In the genomic region with DNA sequence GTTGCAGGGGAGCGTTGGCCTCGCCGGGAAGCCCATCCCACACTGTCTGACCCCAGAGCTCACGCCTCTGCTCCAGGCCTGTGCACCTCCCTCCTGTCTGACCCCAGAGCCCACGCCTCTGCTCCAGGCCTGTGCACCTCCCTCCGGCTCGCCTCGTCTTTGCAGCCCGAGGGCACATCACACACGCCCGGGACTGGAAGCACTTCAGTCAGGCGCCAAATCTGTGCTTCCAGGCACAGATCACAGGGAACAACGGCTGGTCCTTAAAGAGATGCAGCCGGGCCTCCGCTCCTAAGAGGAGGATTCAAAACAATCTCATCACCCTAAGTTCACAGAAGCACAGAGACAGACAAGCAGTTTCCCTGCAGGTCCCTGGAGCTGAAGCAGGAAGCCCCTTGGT, we compare ENCODE assay signal across 18 cellular contexts.
DNase-seq lines count a peak whose midpoint lies in the region; ATAC-seq and TF ChIP-seq lines count a peak whose summit lies in the region.
"Had no signal": no experiment of that assay in that cellular context is flagged by ENCODE, and none has a peak within 500 bp of the region (broad histone marks: within the 10 kb centered on the region; RNA-seq: fewer than 3 reads in every experiment).

No MANE protein-coding gene starts in this region.

- no peak overlapping the region for H2BK15ac ChIP-seq in mesenchymal stem cell (ENCODE audit: low read depth, poor library complexity, severe bottlenecking)

- H3K9me3 Mint-ChIP-seq in activated naive CD4-positive, alpha-beta T cell treated with anti-CD3 and anti-CD28 coated beads, Interleukin-2, amount 50 U/mL, for 24 hours: no peaks in the 10 kb centered on the region
- H3K9me3 Mint-ChIP-seq in activated naive CD4-positive, alpha-beta T cell treated with anti-CD3 and anti-CD28 coated beads for 36 hours: no peaks in the 10 kb centered on the region
- H3K9me3 Mint-ChIP-seq: activated T-helper 17 cell treated with anti-CD3 and anti-CD28 coated beads, Interleukin-2, amount 50 U/mL, for 72 hours; naive thymus-derived CD4-positive, alpha-beta T cell had no signal

- H3K36me3 ChIP-seq in mesenchymal stem cell (ENCODE audit: control insufficient read depth in 1 of 2, insufficient read depth in 2 of 2, low read depth in 1 of 2, low read length in 2 of 2) (peaks cover 18 to 46% of the 10 kb centered on the region in 2 experiments), tibial artery (peaks cover 11 to 24% (median 14%) of the 10 kb centered on the region in 3 donors), brain microvascular endothelial cell (replicated peaks) (no peaks in the 10 kb centered on the region)

- H3K9me3 ChIP-seq in mesenchymal stem cell (ENCODE audit: control insufficient read depth, low read length) (no peaks in the 10 kb centered on the region), tibial artery (no peaks in the 10 kb centered on the region)
- H3K9me3 ChIP-seq: left lung, upper lobe of left lung had no signal

- H2BK5ac ChIP-seq in mesenchymal stem cell (ENCODE audit: low read depth, low read length, poor library complexity, severe bottlenecking): no peak overlapping the region

- no peak overlapping the region for H2BK12ac ChIP-seq in mesenchymal stem cell (ENCODE audit: low read length in 2 of 2)

- no peak overlapping the region for H3K4me3 ChIP-seq in mesenchymal stem cell (ENCODE audit: insufficient read depth in 1 of 2, low read depth in 1 of 2, low read length in 2 of 2)
- H3K4me3 ChIP-seq in tibial artery: no peak overlapping the region
- H3K4me3 ChIP-seq in brain microvascular endothelial cell (ENCODE audit: low read depth, low read length): no peak overlapping the region
- H3K4me3 ChIP-seq: left lung, upper lobe of left lung had no signal

- H2BK120ac ChIP-seq in mesenchymal stem cell (ENCODE audit: low read depth, low read length): no peak overlapping the region

- no peaks in the 10 kb centered on the region for H3K27me3 Mint-ChIP-seq in activated naive CD4-positive, alpha-beta T cell treated with anti-CD3 and anti-CD28 coated beads, Interleukin-2, amount 50 U/mL, for 24 hours
- H3K27me3 Mint-ChIP-seq in activated naive CD4-positive, alpha-beta T cell treated with anti-CD3 and anti-CD28 coated beads for 36 hours (ENCODE audit: low read depth): no peaks in the 10 kb centered on the region
- H3K27me3 Mint-ChIP-seq: activated T-helper 17 cell treated with anti-CD3 and anti-CD28 coated beads, Interleukin-2, amount 50 U/mL, for 72 hours; naive thymus-derived CD4-positive, alpha-beta T cell had no signal

- H3K4ac ChIP-seq in mesenchymal stem cell (ENCODE audit: low read depth in 1 of 2, low read length in 2 of 2): peak overlapping the region in 1 of 2 experiments; percentile 11

- no peak overlapping the region for H3K27ac ChIP-seq in mesenchymal stem cell (ENCODE audit: low read length, poor library complexity, severe bottlenecking)
- H3K27ac ChIP-seq in tibial artery: peak overlapping the region; percentile 27 to 50
- no peak overlapping the region for H3K27ac ChIP-seq in brain microvascular endothelial cell
- H3K27ac ChIP-seq: left lung, upper lobe of left lung had no signal

- H3K27me3 ChIP-seq in mesenchymal stem cell (ENCODE audit: control insufficient read depth in 1 of 2, insufficient read depth in 1 of 2, low read length in 2 of 2) (no peaks in the 10 kb centered on the region), tibial artery (no peaks in the 10 kb centered on the region), brain microvascular endothelial cell (replicated peaks) (no peaks in the 10 kb centered on the region)
- H3K27me3 ChIP-seq: left lung, upper lobe of left lung had no signal

- peak overlapping the region; percentile 51 for H3K27ac Mint-ChIP-seq in activated naive CD4-positive, alpha-beta T cell treated with anti-CD3 and anti-CD28 coated beads, Interleukin-2, amount 50 U/mL, for 24 hours
- H3K27ac Mint-ChIP-seq in activated naive CD4-positive, alpha-beta T cell treated with anti-CD3 and anti-CD28 coated beads for 36 hours: no peak overlapping the region
- H3K27ac Mint-ChIP-seq: activated T-helper 17 cell treated with anti-CD3 and anti-CD28 coated beads, Interleukin-2, amount 50 U/mL, for 72 hours had no signal

- H4K91ac ChIP-seq in mesenchymal stem cell (ENCODE audit: low read length): peak overlapping the region; percentile 28

- H3K4me1 Mint-ChIP-seq in activated naive CD4-positive, alpha-beta T cell treated with anti-CD3 and anti-CD28 coated beads, Interleukin-2, amount 50 U/mL, for 24 hours: peaks cover 39% of the 10 kb centered on the region
- peaks cover 29% of the 10 kb centered on the region for H3K4me1 Mint-ChIP-seq in activated naive CD4-positive, alpha-beta T cell treated with anti-CD3 and anti-CD28 coated beads for 36 hours (ENCODE audit: low read depth)

- no peak for ATAC-seq in HG03571 (IDR thresholded peaks at IDR 0.05; ENCODE audit: unreplicated experiment)
- ATAC-seq in GM21515 (IDR thresholded peaks at IDR 0.05; ENCODE audit: unreplicated experiment): no peak
- ATAC-seq: activated T-helper 17 cell treated with anti-CD3 and anti-CD28 coated beads, Interleukin-2, amount 50 U/mL, for 72 hours; left lung; naive thymus-derived CD4-positive, alpha-beta T cell; SK-N-SH treated with all-trans-retinoic acid at 6 μM for 48 hours had no signal

- CTCF ChIA-PET in activated naive CD4-positive, alpha-beta T cell treated with anti-CD3 and anti-CD28 coated beads for 36 hours (lab: Charles Lee): no interaction called here

- peak overlapping the region in 1 of 2 experiments; percentile 53 for H3K14ac ChIP-seq in mesenchymal stem cell (ENCODE audit: low read length in 2 of 2)

- peaks cover 63% of the 10 kb centered on the region for H3K79me1 ChIP-seq in mesenchymal stem cell (replicated peaks; ENCODE audit: low read length, poor library complexity, severe bottlenecking)

- peaks cover 5% of the 10 kb centered on the region for H3K36me3 Mint-ChIP-seq in activated naive CD4-positive, alpha-beta T cell treated with anti-CD3 and anti-CD28 coated beads, Interleukin-2, amount 50 U/mL, for 24 hours
- H3K36me3 Mint-ChIP-seq in activated naive CD4-positive, alpha-beta T cell treated with anti-CD3 and anti-CD28 coated beads for 36 hours (ENCODE audit: low read depth): peaks cover 4% of the 10 kb centered on the region

- in situ Hi-C loops in brain microvascular endothelial cell (cut with HindIII; ENCODE audit: low pct_ligation_motif_present, low sequenced_read_pairs): no loop called here

- no peak overlapping the region for H4K8ac ChIP-seq in mesenchymal stem cell (ENCODE audit: low read length)

- TF ChIP-seq CTCF in tibial artery (IDR thresholded peaks at IDR 0.05): no peak
- no peak for TF ChIP-seq CTCF in brain microvascular endothelial cell (IDR thresholded peaks at IDR 0.05; ENCODE audit: low read depth, low read length, missing control alignments)

- no peak overlapping the region for H3K9ac ChIP-seq in mesenchymal stem cell (ENCODE audit: low read length)

- intact Hi-C loops in activated naive CD4-positive, alpha-beta T cell treated with anti-CD3 and anti-CD28 coated beads for 36 hours (cut with micrococcal nuclease): no loop called here
- intact Hi-C loops in tibial artery (cut with DNase I; ENCODE audit: low total_unique reads): no loop called here

- H3K4me2 ChIP-seq in mesenchymal stem cell (ENCODE audit: low read length, poor library complexity, severe bottlenecking): no peak overlapping the region

- H3K4me1 ChIP-seq in mesenchymal stem cell (ENCODE audit: control insufficient read depth, insufficient read depth, low read depth, low read length) (peaks cover 28% of the 10 kb centered on the region), tibial artery (peaks cover 0 to 85% (median 67%) of the 10 kb centered on the region in 4 donors)

- peak overlapping the region in 1 of 2 experiments; percentile 23 for H3K23ac ChIP-seq in mesenchymal stem cell (ENCODE audit: low read length in 2 of 2)

- no peak overlapping the region for H2AK5ac ChIP-seq in mesenchymal stem cell (ENCODE audit: low read length, severe bottlenecking)

- no peak overlapping the region for H3K4me3 Mint-ChIP-seq in activated naive CD4-positive, alpha-beta T cell treated with anti-CD3 and anti-CD28 coated beads, Interleukin-2, amount 50 U/mL, for 24 hours
- no peak overlapping the region for H3K4me3 Mint-ChIP-seq in activated naive CD4-positive, alpha-beta T cell treated with anti-CD3 and anti-CD28 coated beads for 36 hours
- H3K4me3 Mint-ChIP-seq: activated T-helper 17 cell treated with anti-CD3 and anti-CD28 coated beads, Interleukin-2, amount 50 U/mL, for 72 hours; naive thymus-derived CD4-positive, alpha-beta T cell had no signal

- no peak overlapping the region for H2AFZ ChIP-seq in mesenchymal stem cell (ENCODE audit: low read depth, low read length)

- no peak overlapping the region for H3K18ac ChIP-seq in mesenchymal stem cell (ENCODE audit: low read depth in 1 of 2, low read length in 2 of 2)

- WGBS in mesenchymal stem cell: 67% methylated on average over 15 of the region's 15 CpGs

- no peak for DNase-seq in activated naive CD4-positive, alpha-beta T cell treated with anti-CD3 and anti-CD28 coated beads for 36 hours
- DNase-seq in ecto neural progenitor cell (ENCODE audit: low spot score): peak; percentile 55
- no peak for DNase-seq in mesenchymal stem cell
- no peak for DNase-seq in tibial artery
- DNase-seq in brain microvascular endothelial cell: no peak
- DNase-seq: activated CD4-positive, alpha-beta T cell treated with anti-CD3 and anti-CD28 coated beads, Interleukin-2, amount 50 U/mL, for 48 hours; DND-41; naive thymus-derived CD4-positive, alpha-beta T cell; NCI-H146; NCI-H510A treated with DMSO at 0.1 percent for 48 hours; OCI-M1 had no signal

Comparison
In these comparisons a context has a peak if more than half of its experiments do, and no peak if none do; other contexts are left out.
1. H3K27ac ChIP-seq: peak in tibial artery (2 of 2); none in mesenchymal stem cell (single experiment) and brain microvascular endothelial cell (single experiment).